8 cellular contexts compared by ENCODE assay signal in the genomic region with DNA sequence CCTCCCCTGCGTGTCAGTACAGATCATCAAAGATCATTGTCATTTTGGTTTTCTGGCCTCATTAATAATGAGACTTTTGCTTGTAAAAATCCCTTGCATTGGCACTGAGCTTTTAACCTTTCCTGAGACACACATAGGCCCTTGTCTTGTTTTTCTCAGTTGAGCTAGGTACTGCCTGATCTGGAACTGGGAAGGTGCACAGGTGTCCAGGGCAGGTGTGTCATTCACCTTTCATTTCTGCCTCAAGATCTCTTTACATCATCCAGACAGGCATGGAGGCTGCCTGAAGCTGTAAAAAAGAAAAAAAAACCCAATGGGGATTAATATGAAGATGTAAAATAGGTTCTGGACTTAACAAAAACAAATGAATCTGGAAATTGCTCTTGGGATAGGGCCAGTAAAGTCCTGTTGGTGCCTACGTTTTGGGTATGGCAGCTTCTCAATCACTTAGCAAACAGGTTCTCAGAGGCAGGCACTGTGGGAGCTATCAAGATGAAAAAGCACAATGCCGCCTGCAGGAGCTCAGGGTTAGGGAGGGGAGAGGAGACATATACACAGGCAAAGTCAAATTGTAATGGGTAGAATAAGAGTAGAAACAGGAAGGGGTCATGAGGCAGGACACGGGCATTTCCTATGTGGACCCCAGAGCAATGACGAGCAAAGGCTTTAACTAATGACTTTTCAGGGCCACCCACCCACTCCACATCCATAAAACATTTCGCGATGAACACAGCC. TPM values are rescaled to one million over a fixed set of nuclear protein-coding genes. Genes with fewer than 3 reads are reported as not detected.
DNase-seq lines count a peak whose midpoint lies in the region; ATAC-seq and TF ChIP-seq lines count a peak whose summit lies in the region.

No MANE protein-coding gene starts in this region.

- no peaks in the 10 kb centered on the region for H3K9me3 Mint-ChIP-seq in activated T-cell treated with anti-CD3 and anti-CD28 coated beads, Interleukin-2, amount 50 U/mL, for 24 hours
- no peaks in the 10 kb centered on the region for H3K9me3 Mint-ChIP-seq in activated T-helper 17 cell treated with anti-CD3 and anti-CD28 coated beads, Interleukin-2, amount 50 U/mL, for 72 hours

- H3K9me3 ChIP-seq in thymus (ENCODE audit: control insufficient read depth), result no peaks in the 10 kb centered on the region

- peak overlapping the region; percentile 48 for H3K4me3 ChIP-seq in kidney epithelial cell (ENCODE audit: low read depth, low read length)
- peak overlapping the region; percentile 75 for H3K4me3 ChIP-seq in thymus (ENCODE audit: low read length)

- peak overlapping the region; percentile 81 for H3K4me3 Mint-ChIP-seq in activated T-cell treated with anti-CD3 and anti-CD28 coated beads, Interleukin-2, amount 50 U/mL, for 24 hours
- peak overlapping the region; percentile 89 for H3K4me3 Mint-ChIP-seq in activated T-helper 17 cell treated with anti-CD3 and anti-CD28 coated beads, Interleukin-2, amount 50 U/mL, for 72 hours

- H3K27me3 Mint-ChIP-seq in activated T-cell treated with anti-CD3 and anti-CD28 coated beads, Interleukin-2, amount 50 U/mL, for 24 hours, result peaks cover 3% of the 10 kb centered on the region
- no peaks in the 10 kb centered on the region for H3K27me3 Mint-ChIP-seq in activated T-helper 17 cell treated with anti-CD3 and anti-CD28 coated beads, Interleukin-2, amount 50 U/mL, for 72 hours

- peaks cover 6% of the 10 kb centered on the region for H3K36me3 Mint-ChIP-seq in activated T-cell treated with anti-CD3 and anti-CD28 coated beads, Interleukin-2, amount 50 U/mL, for 24 hours (ENCODE audit: low read depth)
- H3K36me3 Mint-ChIP-seq in activated T-helper 17 cell treated with anti-CD3 and anti-CD28 coated beads, Interleukin-2, amount 50 U/mL, for 72 hours (ENCODE audit: low read depth), result no peaks in the 10 kb centered on the region

- no peak for TF ChIP-seq CTCF in kidney epithelial cell (IDR thresholded peaks at IDR 0.05; ENCODE audit: insufficient read depth, low read length, poor library complexity, severe bottlenecking)

- no peak for ATAC-seq in activated T-helper 17 cell treated with anti-CD3 and anti-CD28 coated beads, Interleukin-2, amount 50 U/mL, for 72 hours (replicated peaks)
- no peak for ATAC-seq in left lobe of liver

- peak overlapping the region; percentile 96 for H3K27ac ChIP-seq in thymus (ENCODE audit: low read depth)

- H3K4me1 Mint-ChIP-seq in activated T-cell treated with anti-CD3 and anti-CD28 coated beads, Interleukin-2, amount 50 U/mL, for 24 hours (ENCODE audit: low read depth), result peaks cover 46% of the 10 kb centered on the region
- peaks cover 24% of the 10 kb centered on the region for H3K4me1 Mint-ChIP-seq in activated T-helper 17 cell treated with anti-CD3 and anti-CD28 coated beads, Interleukin-2, amount 50 U/mL, for 72 hours

- DNase-seq in activated T-cell treated with anti-CD3 and anti-CD28 coated beads, Interleukin-2, amount 50 U/mL, for 24 hours, result no peak
- DNase-seq in activated T-cell treated with anti-CD3 and anti-CD28 coated beads for 4 hours (no peak), kidney epithelial cell (ENCODE audit: low read depth) (no peak), retina (no peak), hepatic stellate cell (ENCODE audit: low spot score) (no peak), left lobe of liver (ENCODE audit: low spot score) (no peak)

- H3K36me3 ChIP-seq in kidney epithelial cell (ENCODE audit: control insufficient read depth, insufficient read depth, low read length), result no peaks in the 10 kb centered on the region
- no peaks in the 10 kb centered on the region for H3K36me3 ChIP-seq in thymus (ENCODE audit: control insufficient read depth, insufficient read depth)

- H3K27me3 ChIP-seq in kidney epithelial cell (ENCODE audit: control insufficient read depth, insufficient read depth, low read length), result peaks cover 24% of the 10 kb centered on the region
- peaks cover 16% of the 10 kb centered on the region for H3K27me3 ChIP-seq in thymus (ENCODE audit: control insufficient read depth, insufficient read depth)

- peak overlapping the region; percentile 93 for H3K27ac Mint-ChIP-seq in activated T-cell treated with anti-CD3 and anti-CD28 coated beads, Interleukin-2, amount 50 U/mL, for 24 hours
- peak overlapping the region; percentile 58 for H3K27ac Mint-ChIP-seq in activated T-helper 17 cell treated with anti-CD3 and anti-CD28 coated beads, Interleukin-2, amount 50 U/mL, for 72 hours

- H3K4me1 ChIP-seq in thymus (ENCODE audit: control insufficient read depth, insufficient read depth, low read length), result peaks cover 13% of the 10 kb centered on the region

- WGBS in thymus, result 62% methylated on average over 7 of the region's 7 CpGs

RNA-seq across cellular contexts. Expression of gene KCNC4, which starts 1.0 kb away (rescaled TPM):
- total RNA-seq in activated T-helper 17 cell treated with anti-CD3 and anti-CD28 coated beads, Interleukin-2, amount 50 U/mL, for 72 hours, result 10 to 100 TPM; 13.4 to 18.9 TPM
- 1.8 and 2.3 TPM in 2 replicates for total RNA-seq in kidney epithelial cell
- 4.0 TPM for polyA plus RNA-seq in thymus
- 1.8 TPM for total RNA-seq in left lobe of liver

RNA-seq across cellular contexts. Expression of gene SLC6A17, which starts 58.8 kb away (rescaled TPM):
- not detected for total RNA-seq in activated T-helper 17 cell treated with anti-CD3 and anti-CD28 coated beads, Interleukin-2, amount 50 U/mL, for 72 hours
- total RNA-seq in kidney epithelial cell, result 0.42 and 0.75 TPM in 2 replicates
- polyA plus RNA-seq in thymus, result 0.30 TPM
- not detected for total RNA-seq in left lobe of liver
